ENCODE assay signal across 18 cellular contexts in genomic region chr18:28854964-28855363, GRCh38.
A peak's percentile ranks its signal among the peaks of the same experiment; 100 is the strongest.
DNase-seq lines count a peak whose midpoint lies in the region; ATAC-seq, FAIRE-seq and TF ChIP-seq lines count a peak whose summit lies in the region.
"Had no signal": no experiment of that assay in that cellular context is flagged by ENCODE, and none has a peak within 500 bp of the region (broad histone marks: within the 10 kb centered on the region; RNA-seq: fewer than 3 reads in every experiment).

No MANE protein-coding gene starts in this region.

- BruUV-seq in endothelial cell of umbilical vein (replicated peaks; lab: Mats Ljungman, UMichigan) = no TSS peak

- no peak for TF ChIP-seq POLR2A in endothelial cell of umbilical vein (IDR thresholded peaks at IDR 0.05; ENCODE audit: low read depth, low read length)

- intact Hi-C loops in endothelial cell of umbilical vein (cut with micrococcal nuclease) (no loop called here), head of caudate nucleus (cut with DNase I) (no loop called here)

- H3K27ac ChIP-seq in endothelial cell of umbilical vein (ENCODE audit: insufficient read depth, low read depth, low read length) = no peak overlapping the region
- H3K27ac ChIP-seq in keratinocyte (ENCODE audit: control insufficient read depth, insufficient read depth, low read length) = no peak overlapping the region
- H3K27ac ChIP-seq: epithelial cell of prostate, neutrophil, vagina had no signal

- dilution Hi-C loops in endothelial cell of umbilical vein (cut with MboI; ENCODE audit: extremely low pct_ligation_motif_present, low sequenced_read_pairs) (no loop called here), keratinocyte (cut with MboI; ENCODE audit: extremely low pct_ligation_motif_present, low sequenced_read_pairs) (no loop called here)

- H3K9ac ChIP-seq in endothelial cell of umbilical vein (replicated peaks; ENCODE audit: extremely low read depth, insufficient read depth, low read length) (no peak overlapping the region), keratinocyte (ENCODE audit: control insufficient read depth, extremely low read depth, insufficient read depth, low read length) (no peak overlapping the region)

- peaks cover 6% of the 10 kb centered on the region; the same call in 1 of the 2 replicates for H3K36me3 Mint-ChIP-seq in HFFc6 (ENCODE audit: low read depth)
- no peaks in the 10 kb centered on the region for H3K36me3 Mint-ChIP-seq in activated T-cell treated with anti-CD3 and anti-CD28 coated beads, Interleukin-2, amount 50 U/mL, for 4 hours (ENCODE audit: insufficient read depth)
- H3K36me3 Mint-ChIP-seq: activated naive CD4-positive, alpha-beta T cell treated with anti-CD3 and anti-CD28 coated beads, Interleukin-2, amount 50 U/mL, for 24 hours had no signal

- CTCF ChIA-PET in endothelial cell of umbilical vein (lab: Charles Lee) = interaction anchor here (1.2 to 2.0 kb wide), 3 partner anchors 14 to 168 kb away, joined by 4 read pairs; no protein-coding TSS in a partner anchor

- no peak for ATAC-seq in GM21528 (IDR thresholded peaks at IDR 0.05; ENCODE audit: low FRiP score, unreplicated experiment)
- ATAC-seq in activated T-cell treated with anti-CD3 and anti-CD28 coated beads, Interleukin-2, amount 50 U/mL, for 4 hours = no peak
- ATAC-seq: stimulated activated naive CD8-positive, alpha-beta T cell treated with anti-CD3 and anti-CD28 coated beads, Interleukin-15, amount 100 ng/mL, for 72 hours had no signal

- no peaks in the 10 kb centered on the region for H3K27me3 Mint-ChIP-seq in HFFc6 (ENCODE audit: insufficient read depth)
- H3K27me3 Mint-ChIP-seq in activated T-cell treated with anti-CD3 and anti-CD28 coated beads, Interleukin-2, amount 50 U/mL, for 4 hours (ENCODE audit: low read depth) = no peaks in the 10 kb centered on the region
- H3K27me3 Mint-ChIP-seq: activated naive CD4-positive, alpha-beta T cell treated with anti-CD3 and anti-CD28 coated beads, Interleukin-2, amount 50 U/mL, for 24 hours; central memory CD8-positive, alpha-beta T cell; stimulated activated naive CD8-positive, alpha-beta T cell treated with anti-CD3 and anti-CD28 coated beads, Interleukin-15, amount 100 ng/mL, for 72 hours had no signal

- H3K9me3 Mint-ChIP-seq in HFFc6 = no peaks in the 10 kb centered on the region
- H3K9me3 Mint-ChIP-seq in activated T-cell treated with anti-CD3 and anti-CD28 coated beads, Interleukin-2, amount 50 U/mL, for 4 hours = peaks cover 8% of the 10 kb centered on the region

- no peaks in the 10 kb centered on the region for H3K9me3 ChIP-seq in endothelial cell of umbilical vein (replicated peaks; ENCODE audit: control insufficient read depth, insufficient read depth, low read length)
- no peaks in the 10 kb centered on the region for H3K9me3 ChIP-seq in keratinocyte (ENCODE audit: control insufficient read depth, low read depth, low read length)
- H3K9me3 ChIP-seq: neutrophil, spleen, vagina had no signal

- no peak overlapping the region for H3K4me2 ChIP-seq in endothelial cell of umbilical vein (ENCODE audit: insufficient read depth, low read length)
- no peak overlapping the region for H3K4me2 ChIP-seq in keratinocyte (ENCODE audit: control insufficient read depth, extremely low read depth, insufficient read depth, low read depth, low read length)

- H3K79me2 ChIP-seq in endothelial cell of umbilical vein (ENCODE audit: control insufficient read depth, insufficient read depth, low read length) (no peaks in the 10 kb centered on the region), keratinocyte (ENCODE audit: control insufficient read depth, insufficient read depth, low read length) (no peaks in the 10 kb centered on the region)

- H3K27ac Mint-ChIP-seq in HFFc6 = peak overlapping the region; percentile 84
- H3K27ac Mint-ChIP-seq: activated naive CD4-positive, alpha-beta T cell treated with anti-CD3 and anti-CD28 coated beads, Interleukin-2, amount 50 U/mL, for 24 hours; stimulated activated naive CD8-positive, alpha-beta T cell treated with anti-CD3 and anti-CD28 coated beads, Interleukin-15, amount 100 ng/mL, for 72 hours had no signal

- no peaks in the 10 kb centered on the region for H3K36me3 ChIP-seq in endothelial cell of umbilical vein (ENCODE audit: control insufficient read depth in 2 of 2, extremely low read depth in 1 of 2, insufficient read depth in 2 of 2, low read length in 2 of 2)
- no peaks in the 10 kb centered on the region for H3K36me3 ChIP-seq in keratinocyte (ENCODE audit: control insufficient read depth in 2 of 2, extremely low read depth in 1 of 2, insufficient read depth in 2 of 2, low read length in 2 of 2)
- H3K36me3 ChIP-seq: neutrophil, spleen, vagina had no signal

- peaks cover 38% of the 10 kb centered on the region for H3K4me1 Mint-ChIP-seq in HFFc6 (ENCODE audit: low read depth)
- no peaks in the 10 kb centered on the region for H3K4me1 Mint-ChIP-seq in activated T-cell treated with anti-CD3 and anti-CD28 coated beads, Interleukin-2, amount 50 U/mL, for 4 hours (ENCODE audit: low read depth)
- H3K4me1 Mint-ChIP-seq: activated naive CD4-positive, alpha-beta T cell treated with anti-CD3 and anti-CD28 coated beads, Interleukin-2, amount 50 U/mL, for 24 hours; central memory CD8-positive, alpha-beta T cell; stimulated activated naive CD8-positive, alpha-beta T cell treated with anti-CD3 and anti-CD28 coated beads, Interleukin-15, amount 100 ng/mL, for 72 hours had no signal

- H3K9me1 ChIP-seq in endothelial cell of umbilical vein (replicated peaks; ENCODE audit: control insufficient read depth, extremely low read depth, insufficient read depth, low read length) (no peaks in the 10 kb centered on the region), keratinocyte (ENCODE audit: control insufficient read depth, extremely low read depth, insufficient read depth, low read length) (no peaks in the 10 kb centered on the region)

- H3K27me3 ChIP-seq in endothelial cell of umbilical vein (ENCODE audit: control insufficient read depth in 2 of 2, insufficient read depth in 2 of 2, low read length in 2 of 2) = no peaks in the 10 kb centered on the region
- no peaks in the 10 kb centered on the region for H3K27me3 ChIP-seq in keratinocyte (ENCODE audit: control insufficient read depth, extremely low read depth, insufficient read depth, low read length)
- H3K27me3 ChIP-seq: neutrophil, spleen, vagina had no signal

- POLR2A ChIA-PET in endothelial cell of umbilical vein (lab: Charles Lee) = no interaction called here

- DNase-seq in A172 (ENCODE audit: low spot score) (peak; percentile 10), HFFc6 (peak; percentile 29), endothelial cell of umbilical vein (ENCODE audit: low read depth, low spot score) (no peak), keratinocyte (ENCODE audit: low read depth, low spot score) (no peak), NCI-H510A treated with DMSO at 0.1 percent for 48 hours (lab: John Stamatoyannopoulos, UW) (no peak), head of caudate nucleus (no peak)
- DNase-seq in activated T-cell treated with anti-CD3 and anti-CD28 coated beads, Interleukin-2, amount 50 U/mL, for 4 hours = no peak
- DNase-seq: KG1; NCI-H524; OCI-M1; spleen; stimulated activated naive CD8-positive, alpha-beta T cell treated with anti-CD3 and anti-CD28 coated beads, Interleukin-15, amount 100 ng/mL, for 72 hours had no signal

- TF ChIP-seq CTCF in HFFc6 (IDR thresholded peaks at IDR 0.05) (no peak), endothelial cell of umbilical vein (IDR thresholded peaks at IDR 0.05; ENCODE audit: extremely low read depth in 1 of 2, insufficient read depth in 1 of 2, low read depth in 1 of 2, low read length in 2 of 2) (no peak), keratinocyte (optimal IDR thresholded peaks at IDR 0.05 in 1 of 3, IDR thresholded peaks at IDR 0.05 in 1 of 3, conservative IDR thresholded peaks at IDR 0.05 in 1 of 3; ENCODE audit: extremely low read depth in 1 of 3, insufficient read depth in 2 of 3, low read length in 3 of 3) (no peak)

- H3K4me3 Mint-ChIP-seq in HFFc6 = no peak overlapping the region; the same call in 1 of the 2 replicates
- no peak overlapping the region for H3K4me3 Mint-ChIP-seq in activated T-cell treated with anti-CD3 and anti-CD28 coated beads, Interleukin-2, amount 50 U/mL, for 4 hours
- H3K4me3 Mint-ChIP-seq: activated naive CD4-positive, alpha-beta T cell treated with anti-CD3 and anti-CD28 coated beads, Interleukin-2, amount 50 U/mL, for 24 hours; central memory CD8-positive, alpha-beta T cell; stimulated activated naive CD8-positive, alpha-beta T cell treated with anti-CD3 and anti-CD28 coated beads, Interleukin-15, amount 100 ng/mL, for 72 hours had no signal

- H2AFZ ChIP-seq in endothelial cell of umbilical vein (ENCODE audit: low read depth, low read length) (peak overlapping the region; percentile 8), keratinocyte (ENCODE audit: control insufficient read depth, low read length) (peak overlapping the region; percentile 12)

- H4K20me1 ChIP-seq in endothelial cell of umbilical vein (replicated peaks; ENCODE audit: control insufficient read depth, extremely low read depth, insufficient read depth, low read length) (no peaks in the 10 kb centered on the region), keratinocyte (ENCODE audit: control insufficient read depth, extremely low read depth, insufficient read depth, low read length) (no peaks in the 10 kb centered on the region)

- H3K4me1 ChIP-seq in endothelial cell of umbilical vein (ENCODE audit: control insufficient read depth, extremely low read depth, insufficient read depth, low read length) (no peaks in the 10 kb centered on the region), keratinocyte (ENCODE audit: control insufficient read depth, extremely low read depth, insufficient read depth, low read length) (no peaks in the 10 kb centered on the region)
- H3K4me1 ChIP-seq: spleen had no signal

- no peak for FAIRE-seq in endothelial cell of umbilical vein (lab: Jason Lieb, UNC)
- no peak for FAIRE-seq in keratinocyte (lab: Jason Lieb, UNC)

- H3K4me3 ChIP-seq in endothelial cell of umbilical vein (replicated peaks in 1 of 3; ENCODE audit: insufficient read depth in 1 of 3, low read depth in 1 of 3, low read length in 3 of 3) (no peak overlapping the region), keratinocyte (ENCODE audit: control insufficient read depth in 2 of 3, extremely low read depth in 1 of 3, insufficient read depth in 2 of 3, low read depth in 1 of 3, low read length in 3 of 3) (no peak overlapping the region)
- H3K4me3 ChIP-seq: spleen, vagina had no signal

TF ChIP-seq in endothelial cell of umbilical vein, 7 proteins besides CTCF, POLR2A, EP300 and RAD21 (continues in another document):
- TF ChIP-seq GATA2 (IDR thresholded peaks at IDR 0.05; ENCODE audit: insufficient read depth, insufficient read length, low read depth, low read length) = no peak
- no peak for TF ChIP-seq MYC (IDR thresholded peaks at IDR 0.05; ENCODE audit: low read depth, low read length)
- no peak for TF ChIP-seq POLR2AphosphoS5 (IDR thresholded peaks at IDR 0.05; ENCODE audit: insufficient read depth, low read depth, low read length)
- TF ChIP-seq JUN (IDR thresholded peaks at IDR 0.05; ENCODE audit: borderline replicate concordance, insufficient read depth, insufficient read length, low read depth) = no peak
- no peak for TF ChIP-seq EZH2 (IDR thresholded peaks at IDR 0.05; ENCODE audit: borderline replicate concordance, low read depth, low read length, severe bottlenecking)

Comparison
In these comparisons a context has a peak if more than half of its experiments do, and no peak if none do; other contexts are left out.
1. DNase-seq: peak in A172 (single experiment) and HFFc6 (single experiment); none in endothelial cell of umbilical vein (single experiment), keratinocyte (single experiment), NCI-H510A treated with DMSO at 0.1 percent for 48 hours (single experiment), activated T-cell treated with anti-CD3 and anti-CD28 coated beads, Interleukin-2, amount 50 U/mL, for 4 hours (single experiment) and head of caudate nucleus (0 of 42).